1 cellular context compared by ENCODE assay signal in genomic region chr2:9124231-9124651, GRCh38.
TF ChIP-seq lines count a peak whose summit lies in the region.

No MANE protein-coding gene starts in this region.

TF ChIP-seq in IMR-90, 13 proteins besides CTCF, POLR2A, EP300 and RAD21:
- TF ChIP-seq MAZ (IDR thresholded peaks at IDR 0.05; ENCODE audit: borderline replicate concordance, low read depth, low read length) (no peak), CEBPB (IDR thresholded peaks at IDR 0.05; ENCODE audit: low read depth, low read length) (no peak), ELK1 (IDR thresholded peaks at IDR 0.05; ENCODE audit: borderline replicate concordance, low read depth, low read length) (no peak), MXI1 (IDR thresholded peaks at IDR 0.05; ENCODE audit: borderline replicate concordance, low read depth, low read length) (no peak), BHLHE40 (IDR thresholded peaks at IDR 0.05; ENCODE audit: low read depth, low read length) (no peak), RCOR1 (IDR thresholded peaks at IDR 0.05; ENCODE audit: insufficient replicate concordance, low read length) (no peak), SMC3 (IDR thresholded peaks at IDR 0.05; ENCODE audit: low read depth, low read length) (no peak), RFX5 (IDR thresholded peaks at IDR 0.05; ENCODE audit: low read depth, low read length) (no peak)
TF ChIP-seq in IMR-90: peak in this region for 0.
